22 cellular contexts compared by ENCODE assay signal in genomic region chr3:190641564-190641963, GRCh38.
A peak's percentile ranks its signal among the peaks of the same experiment; 100 is the strongest.
DNase-seq lines count a peak whose midpoint lies in the region; ATAC-seq, FAIRE-seq and TF ChIP-seq lines count a peak whose summit lies in the region.
"Had no signal": no experiment of that assay in that cellular context is flagged by ENCODE, and none has a peak within 500 bp of the region (broad histone marks: within the 10 kb centered on the region; RNA-seq: fewer than 3 reads in every experiment).

No MANE protein-coding gene starts in this region.

- H3K27me3 Mint-ChIP-seq in type B pancreatic cell, result no peaks in the 10 kb centered on the region
- H3K27me3 Mint-ChIP-seq: B cell; CD4-positive, alpha-beta T cell had no signal

- no peaks in the 10 kb centered on the region for H3K36me3 Mint-ChIP-seq in type B pancreatic cell

- H3K27me3 ChIP-seq in liver (ENCODE audit: control insufficient read depth in 4 of 4, insufficient read depth in 4 of 4, low read length in 3 of 4), result no peaks in the 10 kb centered on the region
- H3K27me3 ChIP-seq in pancreas, result no peaks in the 10 kb centered on the region
- no peaks in the 10 kb centered on the region for H3K27me3 ChIP-seq in H7 (ENCODE audit: control insufficient read depth, insufficient read depth, low read length)
- H3K27me3 ChIP-seq: BLaER1 treated with 17β-estradiol and CSF1 and Interleukin-3, amounts not matched to agents 10 nM and 100 nM had no signal

- intact Hi-C loops in pancreas (cut with DNase I), result no loop called here

- TF ChIP-seq CTCF in liver (IDR thresholded peaks at IDR 0.05; ENCODE audit: low read depth, low read length, missing input control), result no peak
- TF ChIP-seq CTCF in pancreas (IDR thresholded peaks at IDR 0.05), result no peak
- TF ChIP-seq CTCF in type B pancreatic cell (conservative IDR thresholded peaks at IDR 0.05), result no peak

- TF ChIP-seq RAD21 in liver (IDR thresholded peaks at IDR 0.05), result peak; percentile 41 to 43

- H3K36me3 ChIP-seq in liver (ENCODE audit: control insufficient read depth in 4 of 4, insufficient read depth in 3 of 4, low read depth in 1 of 4, low read length in 3 of 4) (peaks cover 5 to 8% (median 7%) of the 10 kb centered on the region in 4 donors), pancreas (no peaks in the 10 kb centered on the region), H7 (replicated peaks; ENCODE audit: control insufficient read depth, insufficient read depth, low read length) (no peaks in the 10 kb centered on the region)

- H3K9me3 Mint-ChIP-seq in type B pancreatic cell, result no peaks in the 10 kb centered on the region
- H3K9me3 Mint-ChIP-seq: CD4-positive, alpha-beta T cell; CD8-positive, alpha-beta T cell had no signal

- H3K9me3 ChIP-seq in liver (ENCODE audit: control insufficient read depth in 4 of 4, low read length in 3 of 4) (no peaks in the 10 kb centered on the region), pancreas (no peaks in the 10 kb centered on the region)
- H3K9me3 ChIP-seq: A549; BLaER1 treated with 17β-estradiol and CSF1 and Interleukin-3, amounts not matched to agents 10 nM and 100 nM; Caco-2 had no signal

- no peak overlapping the region for H3K27ac Mint-ChIP-seq in type B pancreatic cell
- H3K27ac Mint-ChIP-seq: B cell; CD4-positive, alpha-beta T cell; CD8-positive, alpha-beta T cell had no signal

- WGBS in liver, result 37% methylated on average over 3 of the region's 3 CpGs
- 15 to 17% methylated on average over 3 of the region's 3 CpGs for WGBS in pancreas, 2 donors

- no peaks in the 10 kb centered on the region for H3K4me1 Mint-ChIP-seq in type B pancreatic cell (ENCODE audit: unreplicated experiment)
- H3K4me1 Mint-ChIP-seq: B cell had no signal

- ATAC-seq in left lobe of liver, result peak; percentile 61
- peak; percentile 32 to 68 (median 56) for ATAC-seq in pancreas
- ATAC-seq: A549; CD8-positive, alpha-beta T cell had no signal

- DNase-seq in left lobe of liver (ENCODE audit: low spot score) (no peak), pancreas (no peak), H7 (no peak), type B pancreatic cell (ENCODE audit: extremely low spot score, unreplicated experiment) (no peak)
- no peak for DNase-seq in stimulated activated naive CD4-positive, alpha-beta T cell (lab: John Stamatoyannopoulos, UW)
- DNase-seq: AML-193; Caco-2; Calu3; CD4-positive, alpha-beta T cell; CD8-positive, alpha-beta T cell; DMS79 treated with DMSO at 0.1 percent for 48 hours; GF-D8 had no signal

- H3K4me1 ChIP-seq in liver (ENCODE audit: control insufficient read depth in 4 of 4, insufficient read depth in 4 of 4, low read length in 3 of 4) (peaks cover 0 to 66% (median 32%) of the 10 kb centered on the region in 4 donors), pancreas (peaks cover 3 to 14% (median 5%) of the 10 kb centered on the region in 3 donors)
- H3K4me1 ChIP-seq: A549; BLaER1 treated with 17β-estradiol and CSF1 and Interleukin-3, amounts not matched to agents 10 nM and 100 nM had no signal

- no peak overlapping the region for H3K4me3 Mint-ChIP-seq in type B pancreatic cell
- H3K4me3 Mint-ChIP-seq: B cell; CD4-positive, alpha-beta T cell; CD8-positive, alpha-beta T cell had no signal

- no peak overlapping the region for H3K4me3 ChIP-seq in liver (ENCODE audit: low read depth in 1 of 3, low read length in 3 of 3)
- no peak overlapping the region for H3K4me3 ChIP-seq in pancreas
- no peak overlapping the region for H3K4me3 ChIP-seq in H7 (ENCODE audit: insufficient read depth, low read depth, low read length)
- H3K4me3 ChIP-seq: A549; BLaER1 treated with 17β-estradiol and CSF1 and Interleukin-3, amounts not matched to agents 10 nM and 100 nM had no signal

- H3K27ac ChIP-seq in liver (ENCODE audit: low read depth in 1 of 2, low read length in 2 of 2), result peak overlapping the region; percentile 16 to 43
- no peak overlapping the region for H3K27ac ChIP-seq in pancreas
- H3K27ac ChIP-seq: 22Rv1; A549; BLaER1 treated with 17β-estradiol and CSF1 and Interleukin-3, amounts not matched to agents 10 nM and 100 nM; C4-2B had no signal

- H3K9ac ChIP-seq in liver (ENCODE audit: low read depth in 1 of 2, low read length in 2 of 2), result no peak overlapping the region
- H3K9ac ChIP-seq: BLaER1 treated with 17β-estradiol and CSF1 and Interleukin-3, amounts not matched to agents 10 nM and 100 nM had no signal

- no peak for FAIRE-seq in pancreas (lab: Jason Lieb, UNC)
- FAIRE-seq: A549, D721Med, G401.6, GM12891, GM19239 had no signal

TF ChIP-seq in liver, 16 proteins besides CTCF, POLR2A, EP300 and RAD21:
- no peak for TF ChIP-seq MAX (IDR thresholded peaks at IDR 0.05)
- TF ChIP-seq, protein P1, sequence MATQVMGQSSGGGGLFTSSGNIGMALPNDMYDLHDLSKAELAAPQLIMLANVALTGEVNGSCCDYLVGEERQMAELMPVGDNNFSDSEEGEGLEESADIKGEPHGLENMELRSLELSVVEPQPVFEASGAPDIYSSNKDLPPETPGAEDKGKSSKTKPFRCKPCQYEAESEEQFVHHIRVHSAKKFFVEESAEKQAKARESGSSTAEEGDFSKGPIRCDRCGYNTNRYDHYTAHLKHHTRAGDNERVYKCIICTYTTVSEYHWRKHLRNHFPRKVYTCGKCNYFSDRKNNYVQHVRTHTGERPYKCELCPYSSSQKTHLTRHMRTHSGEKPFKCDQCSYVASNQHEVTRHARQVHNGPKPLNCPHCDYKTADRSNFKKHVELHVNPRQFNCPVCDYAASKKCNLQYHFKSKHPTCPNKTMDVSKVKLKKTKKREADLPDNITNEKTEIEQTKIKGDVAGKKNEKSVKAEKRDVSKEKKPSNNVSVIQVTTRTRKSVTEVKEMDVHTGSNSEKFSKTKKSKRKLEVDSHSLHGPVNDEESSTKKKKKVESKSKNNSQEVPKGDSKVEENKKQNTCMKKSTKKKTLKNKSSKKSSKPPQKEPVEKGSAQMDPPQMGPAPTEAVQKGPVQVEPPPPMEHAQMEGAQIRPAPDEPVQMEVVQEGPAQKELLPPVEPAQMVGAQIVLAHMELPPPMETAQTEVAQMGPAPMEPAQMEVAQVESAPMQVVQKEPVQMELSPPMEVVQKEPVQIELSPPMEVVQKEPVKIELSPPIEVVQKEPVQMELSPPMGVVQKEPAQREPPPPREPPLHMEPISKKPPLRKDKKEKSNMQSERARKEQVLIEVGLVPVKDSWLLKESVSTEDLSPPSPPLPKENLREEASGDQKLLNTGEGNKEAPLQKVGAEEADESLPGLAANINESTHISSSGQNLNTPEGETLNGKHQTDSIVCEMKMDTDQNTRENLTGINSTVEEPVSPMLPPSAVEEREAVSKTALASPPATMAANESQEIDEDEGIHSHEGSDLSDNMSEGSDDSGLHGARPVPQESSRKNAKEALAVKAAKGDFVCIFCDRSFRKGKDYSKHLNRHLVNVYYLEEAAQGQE (IDR thresholded peaks at IDR 0.05), result peak; percentile 28
- TF ChIP-seq FOXA2 (IDR thresholded peaks at IDR 0.05), result peak; percentile 58
- no peak for TF ChIP-seq FOXA1 (IDR thresholded peaks at IDR 0.05)
- no peak for TF ChIP-seq ATF3 (IDR thresholded peaks at IDR 0.05)
- TF ChIP-seq TAF1 (conservative IDR thresholded peaks at IDR 0.05), result no peak
- peak; percentile 63 to 67 for TF ChIP-seq HNF4A (conservative IDR thresholded peaks at IDR 0.05)
- TF ChIP-seq JUND (IDR thresholded peaks at IDR 0.05), result peak; percentile 40 to 62
- TF ChIP-seq NR2F2 (IDR thresholded peaks at IDR 0.05), result no peak
- TF ChIP-seq EGR1 (IDR thresholded peaks at IDR 0.05; ENCODE audit: low read depth in 2 of 2), result no peak
- TF ChIP-seq GABPA (IDR thresholded peaks at IDR 0.05 in 1 of 2, conservative IDR thresholded peaks at IDR 0.05 in 1 of 2), result no peak
- TF ChIP-seq RXRA (IDR thresholded peaks at IDR 0.05), result peak; percentile 84 to 88
- TF ChIP-seq SP1 (IDR thresholded peaks at IDR 0.05), result peak; percentile 79
- no peak for TF ChIP-seq HNF4G (IDR thresholded peaks at IDR 0.05)
- peak; percentile 44 for TF ChIP-seq YY1 (IDR thresholded peaks at IDR 0.05)
- TF ChIP-seq, protein P2, sequence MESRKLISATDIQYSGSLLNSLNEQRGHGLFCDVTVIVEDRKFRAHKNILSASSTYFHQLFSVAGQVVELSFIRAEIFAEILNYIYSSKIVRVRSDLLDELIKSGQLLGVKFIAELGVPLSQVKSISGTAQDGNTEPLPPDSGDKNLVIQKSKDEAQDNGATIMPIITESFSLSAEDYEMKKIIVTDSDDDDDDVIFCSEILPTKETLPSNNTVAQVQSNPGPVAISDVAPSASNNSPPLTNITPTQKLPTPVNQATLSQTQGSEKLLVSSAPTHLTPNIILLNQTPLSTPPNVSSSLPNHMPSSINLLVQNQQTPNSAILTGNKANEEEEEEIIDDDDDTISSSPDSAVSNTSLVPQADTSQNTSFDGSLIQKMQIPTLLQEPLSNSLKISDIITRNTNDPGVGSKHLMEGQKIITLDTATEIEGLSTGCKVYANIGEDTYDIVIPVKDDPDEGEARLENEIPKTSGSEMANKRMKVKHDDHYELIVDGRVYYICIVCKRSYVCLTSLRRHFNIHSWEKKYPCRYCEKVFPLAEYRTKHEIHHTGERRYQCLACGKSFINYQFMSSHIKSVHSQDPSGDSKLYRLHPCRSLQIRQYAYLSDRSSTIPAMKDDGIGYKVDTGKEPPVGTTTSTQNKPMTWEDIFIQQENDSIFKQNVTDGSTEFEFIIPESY (IDR thresholded peaks at IDR 0.05), result peak; percentile 70

Comparison
In these comparisons a context has a peak if more than half of its experiments do, and no peak if none do; other contexts are left out.
1. H3K27ac ChIP-seq: peak in liver (2 of 2); none in pancreas (0 of 4).